22 cellular contexts compared by ENCODE assay signal in the genomic region with DNA sequence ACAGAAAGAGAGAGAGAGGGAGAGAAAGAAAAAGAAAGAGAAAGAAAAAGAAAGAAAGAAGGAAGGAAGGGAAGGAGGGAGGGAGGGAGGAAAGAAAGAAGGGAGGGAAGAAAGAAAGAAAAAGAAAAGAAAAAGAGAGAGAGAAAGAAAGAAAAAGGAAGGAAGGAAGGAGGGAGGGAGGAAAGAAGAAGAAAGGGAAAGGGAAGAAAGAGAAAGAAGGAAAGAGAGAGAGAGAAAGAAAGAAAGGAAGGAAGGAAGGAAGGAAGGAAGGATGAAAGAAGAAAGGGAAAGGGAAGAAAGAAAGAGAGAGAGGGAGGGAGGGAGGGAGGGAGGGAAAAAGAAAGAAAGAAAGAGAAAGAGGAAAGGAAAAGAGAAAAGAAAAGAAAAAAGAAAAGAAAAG. TPM values are rescaled to one million over a fixed set of nuclear protein-coding genes. Genes with fewer than 3 reads are reported as not detected.
DNase-seq lines count a peak whose midpoint lies in the region; ATAC-seq and TF ChIP-seq lines count a peak whose summit lies in the region.
"Had no signal": no experiment of that assay in that cellular context is flagged by ENCODE, and none has a peak within 500 bp of the region (broad histone marks: within the 10 kb centered on the region; RNA-seq: fewer than 3 reads in every experiment).

No MANE protein-coding gene starts in this region.

- H3K9me3 Mint-ChIP-seq in HFFc6 = no peaks in the 10 kb centered on the region
- H3K9me3 Mint-ChIP-seq in chondrocyte (ENCODE audit: low read depth) = no peaks in the 10 kb centered on the region

- H3K4me3 Mint-ChIP-seq in HFFc6 (0 out of 2 replicates have a peak overlapping the region, but pooled peaks have one; percentile 41), chondrocyte (ENCODE audit: unreplicated experiment) (no peak overlapping the region)
- H3K4me3 Mint-ChIP-seq: CD14-positive monocyte; CD4-positive, alpha-beta memory T cell; CD4-positive, CD25-positive, alpha-beta regulatory T cell; CD8-positive, alpha-beta memory T cell had no signal

- H3K27ac Mint-ChIP-seq in HFFc6 = no peak overlapping the region
- H3K27ac Mint-ChIP-seq in chondrocyte (ENCODE audit: unreplicated experiment) = peak overlapping the region; percentile 22
- H3K27ac Mint-ChIP-seq: CD4-positive, alpha-beta memory T cell; CD8-positive, alpha-beta memory T cell had no signal

- TF ChIP-seq CTCF in HFFc6 (IDR thresholded peaks at IDR 0.05) (no peak), chondrocyte (IDR thresholded peaks at IDR 0.05) (no peak)

- H3K27me3 Mint-ChIP-seq in HFFc6 (ENCODE audit: insufficient read depth) (no peaks in the 10 kb centered on the region), chondrocyte (ENCODE audit: low read depth) (no peaks in the 10 kb centered on the region)

- H3K4me1 Mint-ChIP-seq in HFFc6 (ENCODE audit: low read depth) = peaks cover 38% of the 10 kb centered on the region
- H3K4me1 Mint-ChIP-seq in chondrocyte (ENCODE audit: low read depth) = peaks cover 21% of the 10 kb centered on the region
- H3K4me1 Mint-ChIP-seq: CD4-positive, alpha-beta memory T cell; CD4-positive, CD25-positive, alpha-beta regulatory T cell; CD8-positive, alpha-beta memory T cell had no signal

- DNase-seq in HFFc6 = no peak
- no peak for DNase-seq in chondrocyte (ENCODE audit: low spot score)
- no peak for DNase-seq in NCI-H2171 treated with DMSO at 0.1 percent for 48 hours (lab: John Stamatoyannopoulos, UW)
- no peak for DNase-seq in epidermal melanocyte (ENCODE audit: insufficient read length, low spot score)
- DNase-seq: 8988T; ACHN; BE2C; C1 segment of cervical spinal cord; CD4-positive, alpha-beta memory T cell; CD4-positive, CD25-positive, alpha-beta regulatory T cell; CD8-positive, alpha-beta memory T cell; COR-L47; DMS 273 treated with DMSO at 0.1 percent for 48 hours; DMS153; DMS53; DMS79; DND-41; EL; GDM1 had no signal

- ATAC-seq in esophagus mucosa = no peak
- ATAC-seq: GM12878 had no signal

- peaks cover 11% of the 10 kb centered on the region for H3K36me3 Mint-ChIP-seq in HFFc6 (ENCODE audit: low read depth)
- H3K36me3 Mint-ChIP-seq in chondrocyte (ENCODE audit: low read depth) = peaks cover 2% of the 10 kb centered on the region
- H3K36me3 Mint-ChIP-seq: CD14-positive monocyte; CD4-positive, alpha-beta memory T cell; CD4-positive, CD25-positive, alpha-beta regulatory T cell; CD8-positive, alpha-beta memory T cell had no signal

RNA-seq across cellular contexts. Expression of a gene that starts 10.8 kb away (rescaled TPM):
- 10 to 100 TPM in 4 of 6 experiments, 1 to 10 TPM in 2; 7.8 to 12.5 (median 10.6) TPM for total RNA-seq in HFFc6 (2021; fragmentation: NEBNext Ultra II Directional; extraction: Animal tissue kit (Norgen Biotek cat#: 25700))
- 6.0 to 9.2 TPM (median 6.1 TPM) in 3 replicates for total RNA-seq in chondrocyte
- total RNA-seq in esophagus mucosa = 4.7 TPM
